ENCODE assay signal across 8 cellular contexts in the genomic region with DNA sequence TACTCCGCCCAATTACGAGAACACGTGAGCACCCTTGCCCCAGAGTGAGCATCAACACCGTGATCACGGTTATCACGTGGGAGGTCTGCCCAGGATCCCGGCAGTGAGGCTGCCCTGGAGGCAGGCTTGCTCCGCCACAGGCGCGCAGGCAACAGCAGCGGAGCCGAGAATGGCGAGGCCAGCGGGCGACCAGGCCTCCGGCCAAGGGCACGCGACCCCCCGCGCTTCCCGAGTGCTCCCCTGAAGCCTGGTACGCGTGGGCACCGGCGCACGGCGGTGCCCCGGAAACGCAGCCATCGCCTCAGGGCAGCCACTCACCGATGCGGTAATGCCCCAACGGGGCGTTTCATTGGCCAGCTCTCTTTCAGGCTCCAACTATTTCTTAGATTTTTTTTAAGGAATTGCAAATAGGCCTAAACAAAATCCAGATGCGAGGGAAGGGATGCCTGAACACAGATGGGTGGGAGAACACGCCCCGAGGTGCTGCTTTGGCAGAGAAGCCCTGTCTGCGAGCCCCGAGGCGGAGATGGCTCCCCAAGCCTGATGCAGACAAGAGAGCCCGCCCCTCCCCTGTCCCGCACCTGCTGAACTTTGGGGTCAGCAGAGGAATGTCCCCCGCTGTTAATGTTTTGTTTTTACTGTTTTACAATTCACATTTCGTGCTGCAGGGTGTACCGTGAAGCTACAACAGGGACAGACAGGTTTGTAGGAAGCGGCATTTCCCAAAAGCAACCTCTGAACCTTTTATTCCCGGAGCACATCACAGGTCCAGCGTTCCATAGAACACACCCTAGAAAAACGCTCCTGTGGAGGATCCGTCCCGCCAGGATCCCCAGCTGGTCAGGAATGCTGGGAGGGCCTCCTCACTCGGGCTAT.
DNase-seq lines count a peak whose midpoint lies in the region; ATAC-seq and TF ChIP-seq lines count a peak whose summit lies in the region.

No MANE protein-coding gene starts in this region.

- peaks cover 3% of the 10 kb centered on the region for H3K9me3 ChIP-seq in iPS-18c (ENCODE audit: control insufficient read depth, insufficient read depth, low read length)
- no peaks in the 10 kb centered on the region for H3K9me3 ChIP-seq in sigmoid colon

- 10 to 38% methylated on average over 52 of the region's 52 CpGs for WGBS in sigmoid colon, 2 donors

- no peaks in the 10 kb centered on the region for H3K27me3 ChIP-seq in sigmoid colon

- TF ChIP-seq POLR2A in sigmoid colon (IDR thresholded peaks at IDR 0.05), result no peak

- no peak for ATAC-seq in HG02981 (IDR thresholded peaks at IDR 0.05; ENCODE audit: unreplicated experiment)

- H3K27ac Mint-ChIP-seq in activated naive CD4-positive, alpha-beta T cell treated with anti-CD3 and anti-CD28 coated beads, Interleukin-2, amount 10 ng/mL, durations not matched to agents 7 days and 5 days, result no peak overlapping the region

- H3K4me1 Mint-ChIP-seq in activated naive CD4-positive, alpha-beta T cell treated with anti-CD3 and anti-CD28 coated beads, Interleukin-2, amount 10 ng/mL, durations not matched to agents 7 days and 5 days, result peaks cover 21% of the 10 kb centered on the region

- TF ChIP-seq CTCF in sigmoid colon (IDR thresholded peaks at IDR 0.05), result no peak

- H3K27ac ChIP-seq in sigmoid colon, result peak overlapping the region in 2 of 4 donors; percentile 34 to 48

- peak overlapping the region; percentile 19 for H3K4me3 Mint-ChIP-seq in activated naive CD4-positive, alpha-beta T cell treated with anti-CD3 and anti-CD28 coated beads, Interleukin-2, amount 10 ng/mL, durations not matched to agents 7 days and 5 days

- intact Hi-C loops in sigmoid colon (cut with DNase I), result no loop called here

- H3K36me3 Mint-ChIP-seq in activated naive CD4-positive, alpha-beta T cell treated with anti-CD3 and anti-CD28 coated beads, Interleukin-2, amount 10 ng/mL, durations not matched to agents 7 days and 5 days, result peaks cover 3% of the 10 kb centered on the region

- CTCF ChIA-PET in activated naive CD4-positive, alpha-beta T cell treated with anti-CD3 and anti-CD28 coated beads, Interleukin-2, amount 10 ng/mL, durations not matched to agents 7 days and 5 days (lab: Charles Lee), result no interaction called here

- no peaks in the 10 kb centered on the region for H3K36me3 ChIP-seq in sigmoid colon

- TF ChIP-seq EP300 in sigmoid colon (IDR thresholded peaks at IDR 0.05), result no peak

- DNase-seq in activated naive CD4-positive, alpha-beta T cell treated with anti-CD3 and anti-CD28 coated beads, Interleukin-2, amount 10 ng/mL, durations not matched to agents 7 days and 5 days, result peak; percentile 42
- no peak for DNase-seq in activated naive CD4-positive, alpha-beta T cell treated with anti-CD3 and anti-CD28 coated beads, Interleukin-2, amount 50 U/mL, for 16 hours
- DNase-seq in brain pericyte (ENCODE audit: low read depth, low spot score) (peak; percentile 24), sigmoid colon (peak; percentile 72), NCI-H1048 (lab: John Stamatoyannopoulos, UW) (no peak), NCI-H82 treated with DMSO at 0.1 percent for 48 hours (lab: John Stamatoyannopoulos, UW; ENCODE audit: unreplicated experiment) (no peak)

- H3K27me3 Mint-ChIP-seq in activated naive CD4-positive, alpha-beta T cell treated with anti-CD3 and anti-CD28 coated beads, Interleukin-2, amount 10 ng/mL, durations not matched to agents 7 days and 5 days, result no peaks in the 10 kb centered on the region

- H3K9me3 Mint-ChIP-seq in activated naive CD4-positive, alpha-beta T cell treated with anti-CD3 and anti-CD28 coated beads, Interleukin-2, amount 10 ng/mL, durations not matched to agents 7 days and 5 days, result no peaks in the 10 kb centered on the region

- peaks cover 0 to 5% (median 0%) of the 10 kb centered on the region in 4 donors for H3K4me1 ChIP-seq in sigmoid colon

- peak overlapping the region; percentile 63 for H3K4me3 ChIP-seq in iPS-18c (ENCODE audit: insufficient read depth, low read depth, low read length)
- peak overlapping the region; percentile 43 to 62 (median 55) for H3K4me3 ChIP-seq in sigmoid colon

Comparison
In these comparisons a context has a peak if more than half of its experiments do, and no peak if none do; other contexts are left out.
1. DNase-seq: peak in activated naive CD4-positive, alpha-beta T cell treated with anti-CD3 and anti-CD28 coated beads, Interleukin-2, amount 10 ng/mL, durations not matched to agents 7 days and 5 days (single experiment), brain pericyte (single experiment) and sigmoid colon (single experiment); none in activated naive CD4-positive, alpha-beta T cell treated with anti-CD3 and anti-CD28 coated beads, Interleukin-2, amount 50 U/mL, for 16 hours (single experiment), NCI-H1048 (single experiment) and NCI-H82 treated with DMSO at 0.1 percent for 48 hours (single experiment).